ENCODE assay signal across 8 cellular contexts in the genomic region with DNA sequence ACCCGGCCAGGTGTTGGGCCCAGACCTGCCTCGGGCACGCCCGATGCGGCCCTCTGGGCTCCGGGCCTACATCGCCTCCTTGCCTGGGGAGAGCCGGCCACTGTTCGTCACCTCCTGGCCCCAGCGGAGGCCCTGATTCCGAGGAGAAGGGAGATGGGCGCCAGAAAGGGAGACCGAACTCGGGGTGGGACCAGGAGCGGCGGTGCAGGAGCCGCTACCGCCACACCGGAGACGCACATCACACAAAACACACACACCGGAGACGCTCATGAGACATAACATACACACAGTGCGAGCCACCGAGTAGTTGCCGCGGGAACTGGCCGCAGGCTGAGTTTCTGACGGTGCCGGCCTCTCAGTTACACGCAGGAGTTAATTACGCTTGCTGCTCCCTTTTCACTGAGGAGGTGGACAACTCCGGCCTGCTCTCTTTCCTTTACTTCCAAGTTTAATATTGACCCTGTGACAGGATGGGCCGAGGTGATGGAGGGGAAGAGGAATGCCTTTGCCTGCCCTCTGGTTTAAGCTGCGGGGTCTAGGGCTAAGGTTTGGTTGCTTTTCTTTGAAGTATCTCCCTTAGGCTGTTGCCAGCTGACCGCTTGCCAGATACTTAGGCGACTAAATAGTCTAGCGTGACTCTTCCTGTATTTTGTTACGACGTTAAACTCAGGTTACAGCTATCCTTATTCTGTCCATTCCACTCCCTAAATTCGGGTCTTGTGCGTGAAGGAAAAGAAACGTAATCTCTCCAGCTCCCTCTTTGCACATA. TPM values are rescaled to one million over a fixed set of nuclear protein-coding genes. Genes with fewer than 3 reads are reported as not detected.
A peak's percentile ranks its signal among the peaks of the same experiment; 100 is the strongest.
DNase-seq lines count a peak whose midpoint lies in the region; ATAC-seq and TF ChIP-seq lines count a peak whose summit lies in the region.

No MANE protein-coding gene starts in this region.

- no peak for TF ChIP-seq EP300 in ovary (IDR thresholded peaks at IDR 0.05)

- peaks cover 25 to 26% of the 10 kb centered on the region in 2 donors for H3K36me3 Mint-ChIP-seq in activated naive CD4-positive, alpha-beta T cell treated with anti-CD3 and anti-CD28 coated beads, Interleukin-2, amount 50 U/mL, for 72 hours

- H3K27ac Mint-ChIP-seq in activated naive CD4-positive, alpha-beta T cell treated with anti-CD3 and anti-CD28 coated beads, Interleukin-2, amount 50 U/mL, for 72 hours = peak overlapping the region; percentile 95 to 97

- H3K27me3 ChIP-seq in ovary = no peaks in the 10 kb centered on the region

- intact Hi-C loops in Right ventricle myocardium superior (cut with DNase I) (loop anchor here (10.0 kb wide), 1 partner anchor 100 kb away; a partner anchor contains a TSS), ovary (cut with DNase I) (loop anchor here in 2 of 4 donors (2.0 to 10.0 kb wide), 3 partner anchors 100 to 866 kb away; a partner anchor contains a TSS)

- TF ChIP-seq POLR2A in ovary (IDR thresholded peaks at IDR 0.05) = no peak

- peak; percentile 45 for DNase-seq in COLO668 (lab: John Stamatoyannopoulos, UW; ENCODE audit: unreplicated experiment)
- peak; percentile 17 for DNase-seq in NCI-H345 treated with DMSO at 0.1 percent for 48 hours (lab: John Stamatoyannopoulos, UW; ENCODE audit: unreplicated experiment)
- DNase-seq in activated naive CD4-positive, alpha-beta T cell treated with anti-CD3 and anti-CD28 coated beads, Interleukin-2, amount 50 U/mL, for 72 hours (ENCODE audit: low spot score in 2 of 2) = peak; percentile 54 to 77
- no peak for DNase-seq in Right ventricle myocardium superior
- peak; percentile 61 to 75 (median 65) for DNase-seq in ovary
- no peak for DNase-seq in 8988T

- no peaks in the 10 kb centered on the region for H3K9me3 ChIP-seq in ovary

- peak overlapping the region; percentile 84 for H3K4me3 ChIP-seq in ovary

- no peak for TF ChIP-seq CTCF in ovary (IDR thresholded peaks at IDR 0.05)

- H3K9me3 Mint-ChIP-seq in activated naive CD4-positive, alpha-beta T cell treated with anti-CD3 and anti-CD28 coated beads, Interleukin-2, amount 50 U/mL, for 72 hours = no peaks in the 10 kb centered on the region

- 0 to 1% (median 1%) methylated on average over 38 to 42 of the region's 42 CpGs for WGBS in ovary, 3 donors

- peak; percentile 47 for ATAC-seq in GM19035 (IDR thresholded peaks at IDR 0.05; ENCODE audit: unreplicated experiment)
- ATAC-seq in HG03139 (IDR thresholded peaks at IDR 0.05; ENCODE audit: unreplicated experiment) = peak; percentile 35
- ATAC-seq in activated naive CD4-positive, alpha-beta T cell treated with anti-CD3 and anti-CD28 coated beads, Interleukin-2, amount 50 U/mL, for 72 hours = peak; percentile 59 to 65
- ATAC-seq in Right ventricle myocardium superior (ENCODE audit: poor library complexity) = peak; percentile 66

- peaks cover 4% of the 10 kb centered on the region for H3K4me1 ChIP-seq in ovary (ENCODE audit: insufficient read depth)

- H3K27ac ChIP-seq in ovary = peak overlapping the region; percentile 92 to 96

- H3K36me3 ChIP-seq in ovary = no peaks in the 10 kb centered on the region

RNA-seq across cellular contexts. Expression of a gene that starts 0.6 kb away (rescaled TPM):
- 100 to 1,000 TPM; 199 to 209 TPM for total RNA-seq in activated naive CD4-positive, alpha-beta T cell treated with anti-CD3 and anti-CD28 coated beads, Interleukin-2, amount 50 U/mL, for 72 hours
- total RNA-seq in Right ventricle myocardium superior = 121 TPM
- 100 to 1,000 TPM; 104 to 237 (median 166) TPM for total RNA-seq in ovary
- polyA plus RNA-seq in ovary = 100 to 1,000 TPM; 150 to 164 TPM

RNA-seq across cellular contexts. Expression of a gene that starts 12.9 kb away (rescaled TPM):
- 10 to 100 TPM; 32.9 to 44.1 TPM for total RNA-seq in activated naive CD4-positive, alpha-beta T cell treated with anti-CD3 and anti-CD28 coated beads, Interleukin-2, amount 50 U/mL, for 72 hours
- 25.6 TPM for total RNA-seq in Right ventricle myocardium superior
- total RNA-seq in ovary = 10 to 100 TPM; 15.9 to 23.3 (median 20.4) TPM
- 10 to 100 TPM; 13.9 to 18.5 TPM for polyA plus RNA-seq in ovary

Comparison
In these comparisons a context has a peak if more than half of its experiments do, and no peak if none do; other contexts are left out.
1. DNase-seq: peak in COLO668 (single experiment), NCI-H345 treated with DMSO at 0.1 percent for 48 hours (single experiment), activated naive CD4-positive, alpha-beta T cell treated with anti-CD3 and anti-CD28 coated beads, Interleukin-2, amount 50 U/mL, for 72 hours (2 of 2) and ovary (5 of 5); none in Right ventricle myocardium superior (single experiment) and 8988T (single experiment).
2. Peak in every context shown above with its lines, with median percentiles within 50 percentile points of each other: ATAC-seq.